11 cellular contexts compared by ENCODE assay signal in genomic region chr5:43772601-43773031, GRCh38.
DNase-seq lines count a peak whose midpoint lies in the region; ATAC-seq and TF ChIP-seq lines count a peak whose summit lies in the region.
"Had no signal": no experiment of that assay in that cellular context is flagged by ENCODE, and none has a peak within 500 bp of the region (broad histone marks: within the 10 kb centered on the region; RNA-seq: fewer than 3 reads in every experiment).

No MANE protein-coding gene starts in this region.

- ATAC-seq in HG02885 (IDR thresholded peaks at IDR 0.05; ENCODE audit: poor library complexity, unreplicated experiment) = no peak
- ATAC-seq in GM19455 (IDR thresholded peaks at IDR 0.05; ENCODE audit: unreplicated experiment) = no peak

- peak overlapping the region; percentile 98 for H3K27ac Mint-ChIP-seq in MCF 10A (ENCODE audit: low read depth, unreplicated experiment)
- H3K27ac Mint-ChIP-seq: activated naive CD4-positive, alpha-beta T cell treated with anti-CD3 and anti-CD28 coated beads, Interleukin-2, amount 10 ng/mL, durations not matched to agents 7 days and 5 days; IgD-negative memory B cell had no signal

- peaks cover 12% of the 10 kb centered on the region for H3K36me3 Mint-ChIP-seq in MCF 10A (ENCODE audit: insufficient read depth, unreplicated experiment)
- H3K36me3 Mint-ChIP-seq: activated naive CD4-positive, alpha-beta T cell treated with anti-CD3 and anti-CD28 coated beads, Interleukin-2, amount 10 ng/mL, durations not matched to agents 7 days and 5 days; IgD-negative memory B cell had no signal

- intact Hi-C loops in MCF 10A (cut with micrococcal nuclease) = loop anchor here (1.0 kb wide), 1 partner anchor 67 kb away; no protein-coding TSS in a partner anchor
- intact Hi-C loops in breast epithelium (cut with DNase I; ENCODE audit: low total_unique reads) = no loop called here

- no peak for TF ChIP-seq POLR2A in breast epithelium (IDR thresholded peaks at IDR 0.05)

- peak overlapping the region; percentile 61 for H3K4me3 Mint-ChIP-seq in MCF 10A (ENCODE audit: unreplicated experiment)
- H3K4me3 Mint-ChIP-seq: activated naive CD4-positive, alpha-beta T cell treated with anti-CD3 and anti-CD28 coated beads, Interleukin-2, amount 10 ng/mL, durations not matched to agents 7 days and 5 days; IgD-negative memory B cell had no signal

- no peaks in the 10 kb centered on the region for H3K9me3 ChIP-seq in breast epithelium
- H3K9me3 ChIP-seq: sigmoid colon had no signal

- no peak overlapping the region for H3K4me3 ChIP-seq in breast epithelium
- H3K4me3 ChIP-seq: sigmoid colon had no signal

- POLR2A ChIA-PET in MCF 10A (lab: Yijun Ruan, JAX) = no interaction called here

- peak; percentile 81 for DNase-seq in MCF 10A (ENCODE audit: unreplicated experiment)
- no peak for DNase-seq in breast epithelium (ENCODE audit: low spot score in 2 of 2)
- DNase-seq in NCI-H69 (lab: John Stamatoyannopoulos, UW) = peak; percentile 17
- DNase-seq in dedifferentiated amniotic fluid mesenchymal stem cell (ENCODE audit: extremely low spot score) = peak; percentile 68
- DNase-seq in stromal cell of bone marrow (ENCODE audit: low read depth) = peak; percentile 32
- no peak for DNase-seq in mucosa of gallbladder (ENCODE audit: low spot score)
- DNase-seq: activated naive CD4-positive, alpha-beta T cell treated with anti-CD3 and anti-CD28 coated beads, Interleukin-2, amount 10 ng/mL, durations not matched to agents 7 days and 5 days; sigmoid colon had no signal

- BruUV-seq in MCF 10A (replicated peaks; lab: Mats Ljungman, UMichigan) = no TSS peak

- H3K27me3 Mint-ChIP-seq in MCF 10A (ENCODE audit: insufficient read depth, unreplicated experiment) = no peaks in the 10 kb centered on the region
- H3K27me3 Mint-ChIP-seq: activated naive CD4-positive, alpha-beta T cell treated with anti-CD3 and anti-CD28 coated beads, Interleukin-2, amount 10 ng/mL, durations not matched to agents 7 days and 5 days; IgD-negative memory B cell had no signal

- H3K4me1 ChIP-seq in breast epithelium = no peaks in the 10 kb centered on the region

- TF ChIP-seq CTCF in MCF 10A (IDR thresholded peaks at IDR 0.05; ENCODE audit: unreplicated experiment) (no peak), breast epithelium (IDR thresholded peaks at IDR 0.05) (no peak)

- H3K27me3 ChIP-seq in breast epithelium = no peaks in the 10 kb centered on the region
- H3K27me3 ChIP-seq: sigmoid colon had no signal

- peak overlapping the region in 1 of 2 donors; percentile 33 for H3K27ac ChIP-seq in breast epithelium
- H3K27ac ChIP-seq: sigmoid colon had no signal

- H3K4me1 Mint-ChIP-seq in MCF 10A (ENCODE audit: insufficient read depth, unreplicated experiment) = peaks cover 32% of the 10 kb centered on the region
- H3K4me1 Mint-ChIP-seq: IgD-negative memory B cell had no signal

- no peaks in the 10 kb centered on the region for H3K36me3 ChIP-seq in breast epithelium
- H3K36me3 ChIP-seq: sigmoid colon had no signal

- CTCF ChIA-PET in MCF 10A (lab: Yijun Ruan, JAX) = interaction anchor here (0.5 to 0.6 kb wide), 2 partner anchors 73 to 342 kb away, joined by 3 to 4 read pairs; no protein-coding TSS in a partner anchor

- H3K9me3 Mint-ChIP-seq in MCF 10A (ENCODE audit: unreplicated experiment) = peaks cover 27% of the 10 kb centered on the region
- H3K9me3 Mint-ChIP-seq: activated naive CD4-positive, alpha-beta T cell treated with anti-CD3 and anti-CD28 coated beads, Interleukin-2, amount 10 ng/mL, durations not matched to agents 7 days and 5 days had no signal

Comparison
In these comparisons a context has a peak if more than half of its experiments do, and no peak if none do; other contexts are left out.
1. DNase-seq: peak in MCF 10A (single experiment), NCI-H69 (single experiment), dedifferentiated amniotic fluid mesenchymal stem cell (single experiment) and stromal cell of bone marrow (single experiment); none in breast epithelium (0 of 2) and mucosa of gallbladder (single experiment).